Comparison of ENCODE assay signal across 8 cellular contexts in the genomic region with DNA sequence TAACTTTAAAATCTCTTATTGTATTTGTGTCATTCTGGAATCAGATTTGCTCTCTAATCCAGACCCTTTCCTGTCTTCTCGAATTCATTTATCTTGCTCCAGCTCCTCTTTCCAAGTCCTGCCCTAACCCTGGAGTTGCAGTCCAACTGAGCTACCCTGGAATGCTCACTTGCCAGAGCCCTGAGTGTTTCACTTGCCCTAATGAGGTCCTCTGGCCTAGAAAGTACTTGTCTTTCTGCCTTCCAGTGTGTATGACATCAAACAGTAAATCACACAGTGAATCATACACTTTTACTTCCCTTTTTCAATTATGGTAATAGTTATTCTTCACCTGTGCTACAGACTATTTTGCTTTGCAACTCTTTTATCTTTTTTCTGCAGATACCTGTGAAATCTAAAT.
DNase-seq lines count a peak whose midpoint lies in the region; ATAC-seq and TF ChIP-seq lines count a peak whose summit lies in the region.

No MANE protein-coding gene starts in this region.

- H3K27ac Mint-ChIP-seq in activated naive CD8-positive, alpha-beta T cell treated with anti-CD3 and anti-CD28 coated beads, Interleukin-2, amount 50 U/mL, for 24 hours: peak overlapping the region; percentile 85

- H3K4me3 Mint-ChIP-seq in activated naive CD8-positive, alpha-beta T cell treated with anti-CD3 and anti-CD28 coated beads, Interleukin-2, amount 50 U/mL, for 24 hours: peak overlapping the region; percentile 55

- H4K5ac ChIP-seq in mesendoderm (ENCODE audit: low read length): no peak overlapping the region

- H3K4me1 Mint-ChIP-seq in activated naive CD8-positive, alpha-beta T cell treated with anti-CD3 and anti-CD28 coated beads, Interleukin-2, amount 50 U/mL, for 24 hours: peaks cover 58% of the 10 kb centered on the region

- peaks cover 11% of the 10 kb centered on the region for H3K36me3 Mint-ChIP-seq in activated naive CD8-positive, alpha-beta T cell treated with anti-CD3 and anti-CD28 coated beads, Interleukin-2, amount 50 U/mL, for 24 hours (ENCODE audit: low read depth)

- TF ChIP-seq CTCF in GM13976 (IDR thresholded peaks at IDR 0.05; ENCODE audit: borderline replicate concordance, control extremely low read depth, extremely low read depth, insufficient read depth, missing control alignments) (no peak), omental fat pad (IDR thresholded peaks at IDR 0.05) (no peak)

- in situ Hi-C loops in GM13976 (cut with MboI; ENCODE audit: low sequenced_read_pairs, unreplicated experiment): no loop called here

- H3K23ac ChIP-seq in mesendoderm (ENCODE audit: low read length): no peak overlapping the region

- H3K79me2 ChIP-seq in mesendoderm (ENCODE audit: control insufficient read depth, insufficient read depth, low read length): no peaks in the 10 kb centered on the region

- H3K27me3 Mint-ChIP-seq in activated naive CD8-positive, alpha-beta T cell treated with anti-CD3 and anti-CD28 coated beads, Interleukin-2, amount 50 U/mL, for 24 hours: no peaks in the 10 kb centered on the region

- H2BK120ac ChIP-seq in mesendoderm (ENCODE audit: low read depth, low read length): no peak overlapping the region

- no peaks in the 10 kb centered on the region for H3K79me1 ChIP-seq in mesendoderm (ENCODE audit: low read length)

- no peak overlapping the region for H4K8ac ChIP-seq in mesendoderm (ENCODE audit: low read depth, low read length)

- no peaks in the 10 kb centered on the region for H3K4me1 ChIP-seq in mesendoderm (ENCODE audit: control insufficient read depth, low read depth, low read length)

- H3K18ac ChIP-seq in mesendoderm (ENCODE audit: low read length): no peak overlapping the region

- no peak overlapping the region for H3K27ac ChIP-seq in mesendoderm (ENCODE audit: low read depth, low read length)

- no peaks in the 10 kb centered on the region for H3K36me3 ChIP-seq in mesendoderm (ENCODE audit: control insufficient read depth, insufficient read depth, low read length)

- no peak overlapping the region for H2BK15ac ChIP-seq in mesendoderm (replicated peaks; ENCODE audit: low read depth)

- no peaks in the 10 kb centered on the region for H3K27me3 ChIP-seq in mesendoderm (ENCODE audit: insufficient read depth, low read length, poor library complexity)

- H2BK5ac ChIP-seq in mesendoderm (ENCODE audit: low read length): no peak overlapping the region

- H3K9ac ChIP-seq in mesendoderm (ENCODE audit: low read length): no peak overlapping the region

- WGBS in mesendoderm (ENCODE audit: extremely low coverage, insufficient coverage, low lambda C conversion rate): no CpG with 5 or more reads among the region's 1 CpG

- H3K4me2 ChIP-seq in mesendoderm (ENCODE audit: low read length): no peak overlapping the region

- no peak overlapping the region for H3K4me3 ChIP-seq in mesendoderm (ENCODE audit: low read length)

- DNase-seq in GM13976 (ENCODE audit: low spot score) (peak; percentile 44), omental fat pad (ENCODE audit: low spot score) (no peak), SHP77 treated with DMSO at 0.1 percent for 48 hours (lab: John Stamatoyannopoulos, UW) (no peak), erythroblast (lab: John Stamatoyannopoulos, UW) (no peak), mesendoderm (no peak)
- DNase-seq in activated naive CD8-positive, alpha-beta T cell treated with anti-CD3 and anti-CD28 coated beads, Interleukin-2, amount 50 U/mL, for 24 hours: no peak

- H3K4ac ChIP-seq in mesendoderm (ENCODE audit: low read depth, low read length): no peak overlapping the region

- H2AK5ac ChIP-seq in mesendoderm (ENCODE audit: low read length): no peak overlapping the region

- no peak for TF ChIP-seq POLR2A in erythroblast (IDR thresholded peaks at IDR 0.05; ENCODE audit: low read length)

- no peak overlapping the region for H3K56ac ChIP-seq in mesendoderm (ENCODE audit: low read length)

- H3K9me3 Mint-ChIP-seq in activated naive CD8-positive, alpha-beta T cell treated with anti-CD3 and anti-CD28 coated beads, Interleukin-2, amount 50 U/mL, for 24 hours: peaks cover 4% of the 10 kb centered on the region

- ATAC-seq in GM21515 (IDR thresholded peaks at IDR 0.05; ENCODE audit: unreplicated experiment) (peak; percentile 99), HG03571 (IDR thresholded peaks at IDR 0.05; ENCODE audit: unreplicated experiment) (peak; percentile 98), omental fat pad (ENCODE audit: low FRiP score) (peak; percentile 96)
- peak; percentile 81 for ATAC-seq in activated naive CD8-positive, alpha-beta T cell treated with anti-CD3 and anti-CD28 coated beads, Interleukin-2, amount 50 U/mL, for 24 hours
